8 cellular contexts compared by ENCODE assay signal in the genomic region with DNA sequence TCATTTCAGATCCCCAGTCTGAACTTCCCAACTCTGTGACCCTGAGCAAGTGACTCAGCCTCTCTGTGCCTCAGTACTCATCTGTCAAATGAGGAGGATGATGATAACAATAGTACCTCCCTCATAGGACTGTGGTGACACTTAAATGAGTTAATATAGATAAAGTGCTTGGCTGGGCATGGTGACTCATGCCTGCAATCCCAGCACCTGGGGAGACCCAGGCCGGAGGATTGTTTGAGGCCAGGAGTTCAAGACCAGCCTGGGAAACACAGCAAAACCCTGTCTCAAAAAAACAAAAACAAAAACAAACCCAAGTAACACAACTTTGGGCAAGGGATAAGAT. TPM values are rescaled to one million over a fixed set of nuclear protein-coding genes. Genes with fewer than 3 reads are reported as not detected.
DNase-seq lines count a peak whose midpoint lies in the region; ATAC-seq and TF ChIP-seq lines count a peak whose summit lies in the region.

No MANE protein-coding gene starts in this region.

- CTCF ChIA-PET in PC-3 (lab: Charles Lee) = interaction anchor here (0.5 kb wide), 1 partner anchor 60 kb away, joined by 3 read pairs; no protein-coding TSS in a partner anchor

- H2AFZ ChIP-seq in PC-3 (ENCODE audit: low read length) = no peak overlapping the region

- no peaks in the 10 kb centered on the region for H3F3A ChIP-seq in PC-3 (ENCODE audit: low read length, unreplicated experiment)

- WGBS in adrenal gland, 4 donors = 33 to 53% (median 47%) methylated on average over 1 of the region's 1 CpG

- DNase-seq in PC-3 = peak; percentile 33
- peak in 6 of 7 donors; percentile 51 to 77 (median 70) for DNase-seq in adrenal gland
- peak; percentile 33 to 43 for DNase-seq in stimulated activated CD4-positive, alpha-beta T cell treated with anti-CD3 and anti-CD28 coated beads, Interleukin-12 subunit alpha, Interleukin-12 subunit beta, amount 100 ng/mL, for 24 hours (ENCODE audit: low read depth in 2 of 2)
- no peak for DNase-seq in germinal center (ENCODE audit: low spot score)

- peaks cover 14% of the 10 kb centered on the region; the same call in 1 of the 2 replicates for H3K79me2 ChIP-seq in PC-3 (ENCODE audit: low read length)

- POLR2A ChIA-PET in PC-3 (lab: Charles Lee; ENCODE audit: unreplicated experiment) = no interaction called here

- peak; percentile 13 for ATAC-seq in GM18861 (IDR thresholded peaks at IDR 0.05; ENCODE audit: unreplicated experiment)
- ATAC-seq in PC-3 = no peak
- no peak for ATAC-seq in HG03521 (IDR thresholded peaks at IDR 0.05; ENCODE audit: unreplicated experiment)
- ATAC-seq in HG02973 (IDR thresholded peaks at IDR 0.05; ENCODE audit: unreplicated experiment) = no peak
- ATAC-seq in HG03135 (IDR thresholded peaks at IDR 0.05; ENCODE audit: unreplicated experiment) = no peak

- no peak overlapping the region for H3K4me3 ChIP-seq in PC-3 (ENCODE audit: low read length)
- H3K4me3 ChIP-seq in adrenal gland = no peak overlapping the region

- BruUV-seq in PC-3 (replicated peaks; lab: Mats Ljungman, UMichigan) = no TSS peak

- no peaks in the 10 kb centered on the region for H3K9me2 ChIP-seq in PC-3 (replicated peaks; ENCODE audit: low read length)

- H3K4me2 ChIP-seq in PC-3 (ENCODE audit: low read length) = no peak overlapping the region

- no peak overlapping the region for H3K9ac ChIP-seq in PC-3 (ENCODE audit: low read length)

- H3K27ac ChIP-seq in PC-3 (ENCODE audit: low read length) (peak overlapping the region; percentile 19), adrenal gland (peak overlapping the region; percentile 42 to 88 (median 81))

- TF ChIP-seq CTCF in PC-3 (conservative IDR thresholded peaks at IDR 0.05; ENCODE audit: low read depth, low read length) = no peak
- TF ChIP-seq CTCF in adrenal gland (IDR thresholded peaks at IDR 0.05) = no peak

- H4K20me1 ChIP-seq in PC-3 (ENCODE audit: low read length) = no peaks in the 10 kb centered on the region

- no peaks in the 10 kb centered on the region for H3K27me3 ChIP-seq in PC-3 (ENCODE audit: low read length)
- no peaks in the 10 kb centered on the region for H3K27me3 ChIP-seq in adrenal gland

- H3K9me3 ChIP-seq in PC-3 (ENCODE audit: low read length) (no peaks in the 10 kb centered on the region), adrenal gland (replicated peaks in 1 of 3) (no peaks in the 10 kb centered on the region)

- no peak for TF ChIP-seq POLR2A in adrenal gland (IDR thresholded peaks at IDR 0.05)

- H3K4me1 ChIP-seq in PC-3 (ENCODE audit: insufficient read depth, low read length) = peaks cover 34% of the 10 kb centered on the region
- peaks cover 22 to 77% of the 10 kb centered on the region in 2 donors for H3K4me1 ChIP-seq in adrenal gland (replicated peaks in 1 of 2)

- H3K36me3 ChIP-seq in PC-3 (ENCODE audit: low read depth, low read length) (no peaks in the 10 kb centered on the region), adrenal gland (replicated peaks in 1 of 2) (no peaks in the 10 kb centered on the region)

- intact Hi-C loops in PC-3 (cut with micrococcal nuclease) (no loop called here), adrenal gland (cut with DNase I) (no loop called here)

RNA-seq across cellular contexts. Expression of a gene that starts 4.8 kb away (rescaled TPM):
- total RNA-seq in PC-3 (2014; rRNA removed) = 86.8 and 110 TPM in 2 replicates
- total RNA-seq in adrenal gland = 100 to 1,000 TPM; 173 to 588 (median 259) TPM
- 100 to 1,000 TPM; 150 to 327 (median 176) TPM for polyA plus RNA-seq in adrenal gland
